Comparison of ENCODE assay signal across 8 cellular contexts in the genomic region with DNA sequence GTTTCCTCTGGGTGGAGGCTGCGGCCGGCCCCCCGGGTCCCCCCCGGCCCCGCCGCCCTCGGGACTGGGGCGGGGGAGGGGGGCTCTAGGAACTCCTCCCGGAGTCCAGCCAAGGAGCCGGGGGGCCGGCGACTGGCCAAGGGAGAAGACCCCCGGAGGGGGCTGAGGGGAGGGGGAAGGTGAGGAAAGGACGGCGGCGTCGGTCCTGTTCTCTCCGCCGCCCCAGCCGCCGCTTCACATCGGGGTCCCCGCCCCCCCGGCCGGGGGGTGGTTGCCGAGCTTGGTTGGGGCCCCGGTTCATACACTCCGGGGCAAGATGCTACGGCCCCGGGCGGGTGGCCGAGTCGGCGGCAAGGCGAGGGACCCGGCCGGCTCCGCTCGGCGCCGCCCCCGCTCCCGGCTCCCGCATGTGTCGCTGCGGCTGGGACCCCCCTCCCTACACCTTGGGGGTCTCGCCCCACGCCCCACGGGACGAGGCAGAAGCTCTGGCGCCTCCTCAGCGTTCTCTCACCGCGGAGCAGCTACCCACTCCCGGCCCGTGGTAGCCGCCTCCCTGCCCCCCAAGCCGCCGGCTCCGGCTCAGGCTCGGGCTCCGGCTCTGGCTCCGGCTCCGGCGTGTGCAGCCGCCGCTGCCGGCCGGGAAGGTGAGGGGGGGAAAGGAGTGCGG. TPM values are rescaled to one million over a fixed set of nuclear protein-coding genes. Genes with fewer than 3 reads are reported as not detected.
A peak's percentile ranks its signal among the peaks of the same experiment; 100 is the strongest.
DNase-seq lines count a peak whose midpoint lies in the region; ATAC-seq and TF ChIP-seq lines count a peak whose summit lies in the region.

No MANE protein-coding gene starts in this region.

- H3K9me3 Mint-ChIP-seq in activated CD4-positive, alpha-beta T cell treated with anti-CD3 and anti-CD28 coated beads for 36 hours (ENCODE audit: low read depth) = no peaks in the 10 kb centered on the region

- peaks cover 13% of the 10 kb centered on the region for H3K36me3 ChIP-seq in neuron (ENCODE audit: insufficient read depth, low read length)

- ATAC-seq in HG03135 (IDR thresholded peaks at IDR 0.05; ENCODE audit: unreplicated experiment) = peak; percentile 10
- ATAC-seq in activated CD4-positive, alpha-beta T cell treated with anti-CD3 and anti-CD28 coated beads for 36 hours = peak; percentile 2

- CTCF ChIA-PET in activated CD4-positive, alpha-beta T cell treated with anti-CD3 and anti-CD28 coated beads for 36 hours (lab: Charles Lee) = interaction anchor here (0.6 to 2.0 kb wide), 7 partner anchors 9 to 105 kb away, joined by 3 to 11 read pairs (median 5); no protein-coding TSS in a partner anchor

- H3K27me3 Mint-ChIP-seq in activated CD4-positive, alpha-beta T cell treated with anti-CD3 and anti-CD28 coated beads for 36 hours = no peaks in the 10 kb centered on the region

- H3K4me3 Mint-ChIP-seq in activated CD4-positive, alpha-beta T cell treated with anti-CD3 and anti-CD28 coated beads for 36 hours = peak overlapping the region; percentile 82

- peak overlapping the region; percentile 92 for H3K4me3 ChIP-seq in neuron (ENCODE audit: low read length)

- H3K27me3 ChIP-seq in neuron (ENCODE audit: insufficient read depth, low read length) = no peaks in the 10 kb centered on the region

- peaks cover 44% of the 10 kb centered on the region for H3K4me1 ChIP-seq in neuron (ENCODE audit: insufficient read depth, low read length)

- TF ChIP-seq POLR2A in erythroblast (IDR thresholded peaks at IDR 0.05; ENCODE audit: low read length) = no peak

- peak in 4 of 6 experiments; percentile 33 to 50 (median 40) for DNase-seq in stimulated activated naive CD4-positive, alpha-beta T cell (lab: John Stamatoyannopoulos, UW)
- DNase-seq in stimulated activated naive CD4-positive, alpha-beta T cell treated with Interleukin-2 at 50 U/mL for 16 hours (lab: John Stamatoyannopoulos, UW) = no peak
- peak; percentile 57 for DNase-seq in activated CD4-positive, alpha-beta T cell treated with anti-CD3 and anti-CD28 coated beads for 36 hours
- DNase-seq in erythroblast (lab: John Stamatoyannopoulos, UW) = peak; percentile 52 to 72
- no peak for DNase-seq in NCI-H2171 (lab: John Stamatoyannopoulos, UW)
- DNase-seq in NCI-H2029 (lab: John Stamatoyannopoulos, UW) = no peak

- peak overlapping the region; percentile 44 for H2AFZ ChIP-seq in neuron (ENCODE audit: low read depth, low read length)

- H3K36me3 Mint-ChIP-seq in activated CD4-positive, alpha-beta T cell treated with anti-CD3 and anti-CD28 coated beads for 36 hours (ENCODE audit: low read depth) = peaks cover 41% of the 10 kb centered on the region

- peaks cover 57% of the 10 kb centered on the region for H3K4me1 Mint-ChIP-seq in activated CD4-positive, alpha-beta T cell treated with anti-CD3 and anti-CD28 coated beads for 36 hours

- peaks cover 9% of the 10 kb centered on the region for H3K9me3 ChIP-seq in neuron (ENCODE audit: low read length)

- intact Hi-C loops in activated CD4-positive, alpha-beta T cell treated with anti-CD3 and anti-CD28 coated beads for 36 hours (cut with DNase I, micrococcal nuclease) = loop anchor here (5.0 to 10.0 kb wide), 4 partner anchors 433 to 1521 kb away; a partner anchor contains a TSS

- POLR2A ChIA-PET in activated CD4-positive, alpha-beta T cell treated with anti-CD3 and anti-CD28 coated beads for 36 hours (lab: Charles Lee) = interaction anchor here (0.6 to 2.2 kb wide), 6 partner anchors 13 to 579 kb away, joined by 3 to 29 read pairs (median 6); a partner anchor contains a TSS

- peak overlapping the region; percentile 98 for H3K27ac Mint-ChIP-seq in activated CD4-positive, alpha-beta T cell treated with anti-CD3 and anti-CD28 coated beads for 36 hours

RNA-seq across cellular contexts. Expression of a gene that starts 0.5 kb away (rescaled TPM):
- 10 to 100 TPM; 29.8 to 31.6 TPM for total RNA-seq in activated CD4-positive, alpha-beta T cell treated with anti-CD3 and anti-CD28 coated beads for 36 hours

Comparison
In these comparisons a context has a peak if more than half of its experiments do, and no peak if none do; other contexts are left out.
1. DNase-seq: peak in stimulated activated naive CD4-positive, alpha-beta T cell (4 of 6), activated CD4-positive, alpha-beta T cell treated with anti-CD3 and anti-CD28 coated beads for 36 hours (single experiment) and erythroblast (2 of 2); none in stimulated activated naive CD4-positive, alpha-beta T cell treated with Interleukin-2 at 50 U/mL for 16 hours (single experiment), NCI-H2171 (single experiment) and NCI-H2029 (single experiment).